In genomic region chr3:182323126-182323727, GRCh38 we compare ENCODE assay signal across 14 cellular contexts.
DNase-seq lines count a peak whose midpoint lies in the region; ATAC-seq, FAIRE-seq and TF ChIP-seq lines count a peak whose summit lies in the region.
"Had no signal": no experiment of that assay in that cellular context is flagged by ENCODE, and none has a peak within 500 bp of the region (broad histone marks: within the 10 kb centered on the region; RNA-seq: fewer than 3 reads in every experiment).

No MANE protein-coding gene starts in this region.

- H3K27ac ChIP-seq in neuronal stem cell (replicated peaks; ENCODE audit: low read length) = no peak overlapping the region

- no peak overlapping the region for H3K27ac Mint-ChIP-seq in WTC11
- H3K27ac Mint-ChIP-seq: T-helper 17 cell had no signal

- POLR2A ChIA-PET in WTC11 (lab: Charles Lee) = no interaction called here

- no peak overlapping the region for H4K8ac ChIP-seq in neuronal stem cell (ENCODE audit: low read depth, low read length)

- no peak overlapping the region for H3K4me2 ChIP-seq in neuronal stem cell (ENCODE audit: insufficient read depth, low read length, poor library complexity, severe bottlenecking)

- no peaks in the 10 kb centered on the region for H3K79me1 ChIP-seq in neuronal stem cell (ENCODE audit: low read depth, low read length)

- H3K4ac ChIP-seq in neuronal stem cell (ENCODE audit: low read length) = no peak overlapping the region

- H2BK120ac ChIP-seq in neuronal stem cell (ENCODE audit: low read depth, low read length) = no peak overlapping the region

- no peak overlapping the region for H3K18ac ChIP-seq in neuronal stem cell (ENCODE audit: low read length)

- H3K4me1 ChIP-seq in neuronal stem cell (ENCODE audit: control insufficient read depth in 2 of 2, insufficient read depth in 1 of 2, low read depth in 1 of 2, low read length in 2 of 2) = peaks cover 6 to 31% of the 10 kb centered on the region in 2 donors

- H2AFZ ChIP-seq in neuronal stem cell (ENCODE audit: low read length) = peak overlapping the region; percentile 36

- peaks cover 26% of the 10 kb centered on the region for H3K36me3 Mint-ChIP-seq in WTC11

- DNase-seq in H54 (ENCODE audit: insufficient read length, low spot score) (no peak), M059J (ENCODE audit: low read depth) (peak; percentile 45), WTC11 (ENCODE audit: low spot score) (no peak), neuronal stem cell (ENCODE audit: low spot score) (no peak), COLO668 (lab: John Stamatoyannopoulos, UW; ENCODE audit: unreplicated experiment) (no peak), NCI-H1092 treated with DMSO at 0.1 percent for 48 hours (lab: John Stamatoyannopoulos, UW) (no peak), SHP77 (lab: John Stamatoyannopoulos, UW) (no peak)
- DNase-seq: C1 segment of cervical spinal cord, COR-L47, EL, NCI-H1930, NCI-H510A, NCI-H774, T-helper 17 cell had no signal

- H3K9ac ChIP-seq in neuronal stem cell (ENCODE audit: low read depth, low read length, poor library complexity) = no peak overlapping the region

- no peak overlapping the region for H3K4me3 Mint-ChIP-seq in WTC11
- H3K4me3 Mint-ChIP-seq: T-helper 17 cell had no signal

- no peak overlapping the region for H2BK5ac ChIP-seq in neuronal stem cell (ENCODE audit: low read length)

- H3K27me3 Mint-ChIP-seq in WTC11 (ENCODE audit: low read depth) = no peaks in the 10 kb centered on the region; the same call in 1 of the 2 replicates
- H3K27me3 Mint-ChIP-seq: T-helper 17 cell had no signal

- no peak overlapping the region for H4K91ac ChIP-seq in neuronal stem cell (ENCODE audit: low read depth, low read length, poor library complexity)

- no peak overlapping the region for H2AK5ac ChIP-seq in neuronal stem cell (ENCODE audit: low read depth, low read length)

- no peak overlapping the region for H3K23ac ChIP-seq in neuronal stem cell (ENCODE audit: low read depth, low read length, poor library complexity)

- no peaks in the 10 kb centered on the region for H3K36me3 ChIP-seq in neuronal stem cell (replicated peaks in 1 of 2; ENCODE audit: control insufficient read depth in 2 of 2, insufficient read depth in 2 of 2, low read length in 2 of 2)

- no peak overlapping the region for H2BK12ac ChIP-seq in neuronal stem cell (ENCODE audit: low read length)

- WGBS in neuronal stem cell (ENCODE audit: extremely low coverage in 2 of 2, insufficient read length in 2 of 2, insufficient replicate concordance in 1 of 2), 2 donors = no CpG with 5 or more reads among the region's 1 CpG

- peak; percentile 52 for FAIRE-seq in H54 (lab: Jason Lieb, UNC)

- H2BK15ac ChIP-seq in neuronal stem cell (ENCODE audit: low read length) = no peak overlapping the region

- H3K4me3 ChIP-seq in neuronal stem cell (ENCODE audit: low read length in 2 of 2) = no peak overlapping the region

- peaks cover 30% of the 10 kb centered on the region for H3K9me3 Mint-ChIP-seq in WTC11

- no peak for TF ChIP-seq CTCF in WTC11 (IDR thresholded peaks at IDR 0.05)

- peaks cover 55% of the 10 kb centered on the region for H3K4me1 Mint-ChIP-seq in WTC11
- H3K4me1 Mint-ChIP-seq: T-helper 17 cell had no signal

- H3K27me3 ChIP-seq in neuronal stem cell (ENCODE audit: control insufficient read depth in 3 of 3, insufficient read depth in 3 of 3, low read depth in 1 of 3, low read length in 3 of 3) = no peaks in the 10 kb centered on the region

- peak; percentile 65 for ATAC-seq in WTC11
- ATAC-seq: T-helper 17 cell had no signal

- CTCF ChIA-PET in WTC11 (lab: Charles Lee) = no interaction called here

- no peak overlapping the region for H3K14ac ChIP-seq in neuronal stem cell (ENCODE audit: low read length)

- H3K9me3 ChIP-seq in neuronal stem cell (replicated peaks in 1 of 2; ENCODE audit: control insufficient read depth in 2 of 2, insufficient read depth in 1 of 2, low read depth in 1 of 2, low read length in 2 of 2) = peaks cover 2 to 24% of the 10 kb centered on the region in 2 donors

- no peak for TF ChIP-seq POLR2A in H54 (IDR thresholded peaks at IDR 0.05; ENCODE audit: low read depth, low read length)

TF ChIP-seq in WTC11, 78 proteins besides CTCF, POLR2A, EP300 and RAD21:
- TF ChIP-seq JAZF1 (CRISPR knock-in tag; IDR thresholded peaks at IDR 0.05) (no peak), ZNF423 (CRISPR knock-in tag; IDR thresholded peaks at IDR 0.05) (peak; percentile 49; the same call in 1 of the 2 replicates)
